ENCODE assay signal across 1 cellular context in the genomic region with DNA sequence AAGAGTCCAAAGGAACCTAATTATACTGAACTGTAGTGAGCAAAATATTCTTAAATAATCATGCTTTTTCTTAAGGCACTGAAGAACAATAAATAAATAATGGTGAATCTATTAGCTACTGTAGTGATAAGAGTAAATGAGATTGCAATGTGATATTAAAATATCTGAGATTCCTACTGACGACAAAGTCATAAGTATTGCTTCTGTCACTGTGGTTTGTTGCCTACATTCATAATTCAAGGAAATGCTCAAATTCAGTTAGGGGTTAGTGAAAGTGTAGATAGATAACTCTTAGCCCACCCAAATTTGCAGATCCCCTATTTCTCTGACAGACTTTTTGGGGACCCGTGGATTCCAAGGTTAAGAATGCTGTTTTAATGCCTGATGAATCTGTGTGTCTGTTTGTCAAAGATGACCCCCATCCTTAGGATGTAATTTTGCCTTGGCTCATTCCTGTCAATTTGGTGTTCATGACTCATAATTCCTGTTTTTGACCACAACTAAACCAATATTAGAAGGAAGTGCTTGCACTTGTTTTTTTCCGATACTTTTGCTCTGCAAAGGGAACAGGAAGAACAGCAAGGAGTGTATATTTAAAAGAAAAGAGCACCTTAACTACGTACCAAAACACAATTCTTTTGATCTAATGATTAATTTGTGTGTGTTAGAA.
TF ChIP-seq lines count a peak whose summit lies in the region.

No MANE protein-coding gene starts in this region.

TF ChIP-seq in WTC11, 78 proteins besides CTCF, POLR2A, EP300 and RAD21 (continued from another document):
- TF ChIP-seq, protein P1, sequence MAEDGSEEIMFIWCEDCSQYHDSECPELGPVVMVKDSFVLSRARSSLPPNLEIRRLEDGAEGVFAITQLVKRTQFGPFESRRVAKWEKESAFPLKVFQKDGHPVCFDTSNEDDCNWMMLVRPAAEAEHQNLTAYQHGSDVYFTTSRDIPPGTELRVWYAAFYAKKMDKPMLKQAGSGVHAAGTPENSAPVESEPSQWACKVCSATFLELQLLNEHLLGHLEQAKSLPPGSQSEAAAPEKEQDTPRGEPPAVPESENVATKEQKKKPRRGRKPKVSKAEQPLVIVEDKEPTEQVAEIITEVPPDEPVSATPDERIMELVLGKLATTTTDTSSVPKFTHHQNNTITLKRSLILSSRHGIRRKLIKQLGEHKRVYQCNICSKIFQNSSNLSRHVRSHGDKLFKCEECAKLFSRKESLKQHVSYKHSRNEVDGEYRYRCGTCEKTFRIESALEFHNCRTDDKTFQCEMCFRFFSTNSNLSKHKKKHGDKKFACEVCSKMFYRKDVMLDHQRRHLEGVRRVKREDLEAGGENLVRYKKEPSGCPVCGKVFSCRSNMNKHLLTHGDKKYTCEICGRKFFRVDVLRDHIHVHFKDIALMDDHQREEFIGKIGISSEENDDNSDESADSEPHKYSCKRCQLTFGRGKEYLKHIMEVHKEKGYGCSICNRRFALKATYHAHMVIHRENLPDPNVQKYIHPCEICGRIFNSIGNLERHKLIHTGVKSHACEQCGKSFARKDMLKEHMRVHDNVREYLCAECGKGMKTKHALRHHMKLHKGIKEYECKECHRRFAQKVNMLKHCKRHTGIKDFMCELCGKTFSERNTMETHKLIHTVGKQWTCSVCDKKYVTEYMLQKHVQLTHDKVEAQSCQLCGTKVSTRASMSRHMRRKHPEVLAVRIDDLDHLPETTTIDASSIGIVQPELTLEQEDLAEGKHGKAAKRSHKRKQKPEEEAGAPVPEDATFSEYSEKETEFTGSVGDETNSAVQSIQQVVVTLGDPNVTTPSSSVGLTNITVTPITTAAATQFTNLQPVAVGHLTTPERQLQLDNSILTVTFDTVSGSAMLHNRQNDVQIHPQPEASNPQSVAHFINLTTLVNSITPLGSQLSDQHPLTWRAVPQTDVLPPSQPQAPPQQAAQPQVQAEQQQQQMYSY (CRISPR knock-in tag; IDR thresholded peaks at IDR 0.05) = no peak
- TF ChIP-seq, protein P2, sequence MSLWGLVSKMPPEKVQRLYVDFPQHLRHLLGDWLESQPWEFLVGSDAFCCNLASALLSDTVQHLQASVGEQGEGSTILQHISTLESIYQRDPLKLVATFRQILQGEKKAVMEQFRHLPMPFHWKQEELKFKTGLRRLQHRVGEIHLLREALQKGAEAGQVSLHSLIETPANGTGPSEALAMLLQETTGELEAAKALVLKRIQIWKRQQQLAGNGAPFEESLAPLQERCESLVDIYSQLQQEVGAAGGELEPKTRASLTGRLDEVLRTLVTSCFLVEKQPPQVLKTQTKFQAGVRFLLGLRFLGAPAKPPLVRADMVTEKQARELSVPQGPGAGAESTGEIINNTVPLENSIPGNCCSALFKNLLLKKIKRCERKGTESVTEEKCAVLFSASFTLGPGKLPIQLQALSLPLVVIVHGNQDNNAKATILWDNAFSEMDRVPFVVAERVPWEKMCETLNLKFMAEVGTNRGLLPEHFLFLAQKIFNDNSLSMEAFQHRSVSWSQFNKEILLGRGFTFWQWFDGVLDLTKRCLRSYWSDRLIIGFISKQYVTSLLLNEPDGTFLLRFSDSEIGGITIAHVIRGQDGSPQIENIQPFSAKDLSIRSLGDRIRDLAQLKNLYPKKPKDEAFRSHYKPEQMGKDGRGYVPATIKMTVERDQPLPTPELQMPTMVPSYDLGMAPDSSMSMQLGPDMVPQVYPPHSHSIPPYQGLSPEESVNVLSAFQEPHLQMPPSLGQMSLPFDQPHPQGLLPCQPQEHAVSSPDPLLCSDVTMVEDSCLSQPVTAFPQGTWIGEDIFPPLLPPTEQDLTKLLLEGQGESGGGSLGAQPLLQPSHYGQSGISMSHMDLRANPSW (CRISPR knock-in tag; conservative IDR thresholded peaks at IDR 0.05; ENCODE audit: low read depth) = no peak
- TF ChIP-seq, protein P3, sequence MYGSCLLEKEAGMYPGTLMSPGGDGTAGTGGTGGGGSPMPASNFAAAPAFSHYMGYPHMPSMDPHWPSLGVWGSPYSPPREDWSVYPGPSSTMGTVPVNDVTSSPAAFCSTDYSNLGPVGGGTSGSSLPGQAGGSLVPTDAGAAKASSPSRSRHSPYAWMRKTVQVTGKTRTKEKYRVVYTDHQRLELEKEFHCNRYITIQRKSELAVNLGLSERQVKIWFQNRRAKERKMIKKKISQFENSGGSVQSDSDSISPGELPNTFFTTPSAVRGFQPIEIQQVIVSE (CRISPR knock-in tag; IDR thresholded peaks at IDR 0.05; ENCODE audit: borderline replicate concordance) = no peak
- TF ChIP-seq ETV6 (CRISPR knock-in tag; IDR thresholded peaks at IDR 0.05) (no peak), NR3C1 (CRISPR knock-in tag; conservative IDR thresholded peaks at IDR 0.05; ENCODE audit: low read depth) (no peak), ZNF416 (CRISPR knock-in tag; IDR thresholded peaks at IDR 0.05) (no peak), JAZF1 (CRISPR knock-in tag; IDR thresholded peaks at IDR 0.05) (no peak), NR1H2 (CRISPR knock-in tag; IDR thresholded peaks at IDR 0.05) (no peak), ELF4 (CRISPR knock-in tag; IDR thresholded peaks at IDR 0.05; ENCODE audit: low read depth) (no peak), GABPB1 (CRISPR knock-in tag; IDR thresholded peaks at IDR 0.05) (no peak), FOXJ3 (CRISPR knock-in tag; IDR thresholded peaks at IDR 0.05; ENCODE audit: borderline replicate concordance) (no peak), RELA (CRISPR knock-in tag; IDR thresholded peaks at IDR 0.05; ENCODE audit: borderline replicate concordance) (no peak), KAT7 (CRISPR knock-in tag; IDR thresholded peaks at IDR 0.05; ENCODE audit: borderline replicate concordance) (no peak), TEAD4 (CRISPR knock-in tag; IDR thresholded peaks at IDR 0.05) (no peak)
- TF ChIP-seq, protein P4, sequence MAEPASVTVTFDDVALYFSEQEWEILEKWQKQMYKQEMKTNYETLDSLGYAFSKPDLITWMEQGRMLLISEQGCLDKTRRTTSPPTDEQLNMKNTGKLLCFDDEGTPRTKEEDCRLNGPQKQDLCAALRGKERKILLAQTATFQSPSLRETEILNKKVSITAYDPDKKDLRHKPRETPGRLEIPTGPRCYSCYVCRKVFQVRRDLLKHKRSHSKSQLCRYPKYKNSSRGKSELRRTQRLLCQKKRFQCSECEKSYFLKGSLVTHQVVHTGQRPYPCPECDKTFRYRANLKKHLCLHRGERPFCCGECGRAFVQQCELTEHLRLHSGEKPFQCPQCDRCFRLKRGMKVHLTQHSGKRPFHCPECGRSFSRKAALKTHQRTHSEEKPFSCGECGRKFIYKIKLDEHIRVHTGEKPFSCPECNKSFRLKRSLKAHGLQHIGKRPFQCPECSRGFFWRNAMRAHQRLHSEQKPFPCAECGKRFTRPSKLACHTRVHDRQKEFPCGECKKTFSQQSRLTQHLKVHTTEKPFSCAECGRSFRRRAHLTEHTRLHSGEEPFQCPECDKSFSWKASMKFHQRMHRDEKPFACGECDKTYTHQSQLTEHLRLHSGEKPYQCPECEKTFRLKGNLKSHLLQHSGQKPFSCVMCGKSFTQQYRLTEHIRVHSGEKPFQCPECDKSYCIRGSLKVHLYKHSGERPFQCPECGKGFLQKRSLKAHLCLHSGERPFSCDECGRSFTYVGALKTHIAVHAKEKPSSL (CRISPR knock-in tag; conservative IDR thresholded peaks at IDR 0.05) = no peak
- TF ChIP-seq, protein P5, sequence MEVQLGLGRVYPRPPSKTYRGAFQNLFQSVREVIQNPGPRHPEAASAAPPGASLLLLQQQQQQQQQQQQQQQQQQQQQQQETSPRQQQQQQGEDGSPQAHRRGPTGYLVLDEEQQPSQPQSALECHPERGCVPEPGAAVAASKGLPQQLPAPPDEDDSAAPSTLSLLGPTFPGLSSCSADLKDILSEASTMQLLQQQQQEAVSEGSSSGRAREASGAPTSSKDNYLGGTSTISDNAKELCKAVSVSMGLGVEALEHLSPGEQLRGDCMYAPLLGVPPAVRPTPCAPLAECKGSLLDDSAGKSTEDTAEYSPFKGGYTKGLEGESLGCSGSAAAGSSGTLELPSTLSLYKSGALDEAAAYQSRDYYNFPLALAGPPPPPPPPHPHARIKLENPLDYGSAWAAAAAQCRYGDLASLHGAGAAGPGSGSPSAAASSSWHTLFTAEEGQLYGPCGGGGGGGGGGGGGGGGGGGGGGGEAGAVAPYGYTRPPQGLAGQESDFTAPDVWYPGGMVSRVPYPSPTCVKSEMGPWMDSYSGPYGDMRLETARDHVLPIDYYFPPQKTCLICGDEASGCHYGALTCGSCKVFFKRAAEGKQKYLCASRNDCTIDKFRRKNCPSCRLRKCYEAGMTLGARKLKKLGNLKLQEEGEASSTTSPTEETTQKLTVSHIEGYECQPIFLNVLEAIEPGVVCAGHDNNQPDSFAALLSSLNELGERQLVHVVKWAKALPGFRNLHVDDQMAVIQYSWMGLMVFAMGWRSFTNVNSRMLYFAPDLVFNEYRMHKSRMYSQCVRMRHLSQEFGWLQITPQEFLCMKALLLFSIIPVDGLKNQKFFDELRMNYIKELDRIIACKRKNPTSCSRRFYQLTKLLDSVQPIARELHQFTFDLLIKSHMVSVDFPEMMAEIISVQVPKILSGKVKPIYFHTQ (CRISPR knock-in tag; IDR thresholded peaks at IDR 0.05) = no peak
TF ChIP-seq in WTC11: peak in this region for 0.
